In genomic region chr11:114278342-114279065, GRCh38 we compare ENCODE assay signal across 32 cellular contexts. TPM values are rescaled to one million over a fixed set of nuclear protein-coding genes. Genes with fewer than 3 reads are reported as not detected.
"Had no signal": no experiment of that assay in that cellular context is flagged by ENCODE, and none has a peak within 500 bp of the region (broad histone marks: within the 10 kb centered on the region; RNA-seq: fewer than 3 reads in every experiment).

No MANE protein-coding gene starts in this region.

- DNase-seq: dermis blood vessel endothelial cell; effector memory CD8-positive, alpha-beta T cell; erythroblast; hypothalamus; immature natural killer cell; islet precursor cell; kidney glomerular epithelial cell; left colon; left ventricle myocardium superior; mesenchymal stem cell; naive thymus-derived CD4-positive, alpha-beta T cell; nucleus accumbens; ovary; posterior cingulate gyrus; psoas muscle; right cardiac atrium; spleen; stimulated activated CD4-positive, alpha-beta T cell treated with anti-CD3 and anti-CD28 coated beads, Interleukin-4, amount 100 ng/mL, for 4 hours; stimulated activated naive CD8-positive, alpha-beta T cell treated with anti-CD3 and anti-CD28 coated beads, Interleukin-15, Interleukin-2, amounts not matched to agents 100 U/mL and 50 U/mL, for 24 hours; substantia nigra; testis; tibial artery; uterus had no signal

- H3K27ac Mint-ChIP-seq: effector memory CD8-positive, alpha-beta T cell; mesothelial cell of epicardium; naive thymus-derived CD4-positive, alpha-beta T cell; nephron; neural progenitor cell; stimulated activated memory B cell treated with anti-CD40 and anti-IgM and Interleukin-4, amounts not matched to agents 10 μg/mL and 1 μg/mL and 100 μg/mL, for 72 hours; type B pancreatic cell had no signal

- H3K9me3 Mint-ChIP-seq: effector memory CD8-positive, alpha-beta T cell; immature natural killer cell; mesothelial cell of epicardium; naive thymus-derived CD4-positive, alpha-beta T cell; nephron; neural progenitor cell; stimulated activated memory B cell treated with anti-CD40 and anti-IgM and Interleukin-4, amounts not matched to agents 10 μg/mL and 1 μg/mL and 100 μg/mL, for 72 hours; type B pancreatic cell had no signal

- H3K27ac ChIP-seq: coronary artery, neural progenitor cell, ovary, psoas muscle, skin epidermis, spleen, testis, tibial artery, uterus had no signal

- H3K36me3 ChIP-seq: neural progenitor cell, ovary, spleen, uterus had no signal

- H3K27me3 ChIP-seq: neural progenitor cell, ovary, testis, tibial artery, uterus had no signal

- H3K9me3 ChIP-seq: ovary, psoas muscle, spleen, testis, tibial artery, uterus had no signal

- H3K4me1 ChIP-seq: testis, uterus had no signal

- H3K4me3 ChIP-seq: coronary artery, neural progenitor cell, ovary, psoas muscle, skin epidermis, spleen, testis, tibial artery, uterus had no signal

- H3K4me1 Mint-ChIP-seq: naive thymus-derived CD4-positive, alpha-beta T cell; nephron; stimulated activated memory B cell treated with anti-CD40 and anti-IgM and Interleukin-4, amounts not matched to agents 10 μg/mL and 1 μg/mL and 100 μg/mL, for 72 hours had no signal

- H3K4me3 Mint-ChIP-seq: effector memory CD8-positive, alpha-beta T cell; immature natural killer cell; mesothelial cell of epicardium; naive thymus-derived CD4-positive, alpha-beta T cell; nephron; neural progenitor cell; stimulated activated memory B cell treated with anti-CD40 and anti-IgM and Interleukin-4, amounts not matched to agents 10 μg/mL and 1 μg/mL and 100 μg/mL, for 72 hours; type B pancreatic cell had no signal

- H3K36me3 Mint-ChIP-seq: mesothelial cell of epicardium; naive thymus-derived CD4-positive, alpha-beta T cell; neural progenitor cell; stimulated activated memory B cell treated with anti-CD40 and anti-IgM and Interleukin-4, amounts not matched to agents 10 μg/mL and 1 μg/mL and 100 μg/mL, for 72 hours; type B pancreatic cell had no signal

- FAIRE-seq: endometrium, frontal cortex had no signal

- ATAC-seq: effector memory CD8-positive, alpha-beta T cell; left colon; left ventricle myocardium superior; naive thymus-derived CD4-positive, alpha-beta T cell; psoas muscle; right cardiac atrium; stimulated activated memory B cell treated with anti-CD40 and anti-IgM and Interleukin-4, amounts not matched to agents 10 μg/mL and 1 μg/mL and 100 μg/mL, for 72 hours; stimulated activated naive CD8-positive, alpha-beta T cell treated with anti-CD3 and anti-CD28 coated beads, Interleukin-15, Interleukin-2, amounts not matched to agents 100 U/mL and 50 U/mL, for 24 hours had no signal

RNA-seq across cellular contexts. Expression of gene NNMT, which starts 17.7 kb away (rescaled TPM):
- total RNA-seq: naive thymus-derived CD4-positive, alpha-beta T cell had no signal
- polyA plus RNA-seq: naive thymus-derived CD4-positive, alpha-beta T cell had no signal
